ENCODE assay signal across 1 cellular context in genomic region chr10:30583778-30584415, GRCh38.
TF ChIP-seq lines count a peak whose summit lies in the region.

No MANE protein-coding gene starts in this region.

TF ChIP-seq in K562, 482 proteins besides CTCF, POLR2A, EP300 and RAD21 (continued from another document and continues in another):
- TF ChIP-seq ZNF592 (IDR thresholded peaks at IDR 0.05): peak; percentile 36
- no peak for TF ChIP-seq E2F1 (CRISPR knock-in tag; IDR thresholded peaks at IDR 0.05)
- TF ChIP-seq ARID3B (CRISPR knock-in tag; IDR thresholded peaks at IDR 0.05; ENCODE audit: borderline replicate concordance): no peak
- TF ChIP-seq THAP12 (CRISPR knock-in tag; IDR thresholded peaks at IDR 0.05): no peak
- TF ChIP-seq POLR2AphosphoS5 (IDR thresholded peaks at IDR 0.05; ENCODE audit: control insufficient read depth, insufficient read depth, low read depth, low read length): no peak
- peak; percentile 47; the same call in 1 of the 2 replicates for TF ChIP-seq PKNOX1 (IDR thresholded peaks at IDR 0.05)
- no peak for TF ChIP-seq SAFB2 (IDR thresholded peaks at IDR 0.05; ENCODE audit: borderline replicate concordance, low read depth, low read length, severe bottlenecking)
- no peak for TF ChIP-seq SP2 (IDR thresholded peaks at IDR 0.05; ENCODE audit: extremely low read depth, low read depth, low read length, poor library complexity, severe bottlenecking)
- no peak for TF ChIP-seq SIN3A (IDR thresholded peaks at IDR 0.05; ENCODE audit: borderline replicate concordance in 2 of 2, control insufficient read depth in 1 of 2, low read depth in 2 of 2, low read length in 2 of 2)
- TF ChIP-seq BRD9 (IDR thresholded peaks at IDR 0.05; ENCODE audit: low read depth, partially characterized antibody): no peak
- no peak for TF ChIP-seq ZNF830 (CRISPR knock-in tag; IDR thresholded peaks at IDR 0.05)
- TF ChIP-seq SMC3 (conservative IDR thresholded peaks at IDR 0.05; ENCODE audit: insufficient read depth, low read depth, low read length): no peak
- TF ChIP-seq MEIS2 (IDR thresholded peaks at IDR 0.05; ENCODE audit: partially characterized antibody): peak; percentile 15
- peak in 1 of 2 experiments; percentile 22 for TF ChIP-seq AFF1 (IDR thresholded peaks at IDR 0.05; ENCODE audit: low read depth in 1 of 2, partially characterized antibody in 2 of 2)
- 0 out of 2 replicates have a peak, but pooled peaks have one; percentile 18 for TF ChIP-seq TCF3 (CRISPR knock-in tag; IDR thresholded peaks at IDR 0.05)
- TF ChIP-seq PBX2 (CRISPR knock-in tag; IDR thresholded peaks at IDR 0.05; ENCODE audit: low read depth): no peak
- peak; percentile 17; the same call in 1 of the 2 replicates for TF ChIP-seq PBX2 (tag; conservative IDR thresholded peaks at IDR 0.05; ENCODE audit: low read depth)
- TF ChIP-seq THRAP3 (IDR thresholded peaks at IDR 0.05; ENCODE audit: borderline replicate concordance): no peak
- no peak for TF ChIP-seq HINFP (tag; conservative IDR thresholded peaks at IDR 0.05; ENCODE audit: low read depth)
- no peak; the same call in 1 of the 2 replicates for TF ChIP-seq ETV1 (tag; conservative IDR thresholded peaks at IDR 0.05; ENCODE audit: low read depth)
- TF ChIP-seq NFRKB (IDR thresholded peaks at IDR 0.05; ENCODE audit: low read depth): peak; percentile 54; the same call in 1 of the 2 replicates
- TF ChIP-seq SOX6 (IDR thresholded peaks at IDR 0.05): 0 out of 2 replicates have a peak, but pooled peaks have one; percentile 38
- 0 out of 2 replicates have a peak, but pooled peaks have one; percentile 20 for TF ChIP-seq TEAD4 (IDR thresholded peaks at IDR 0.05; ENCODE audit: low read length)
- no peak for TF ChIP-seq TEAD4 (CRISPR knock-in tag; IDR thresholded peaks at IDR 0.05; ENCODE audit: borderline replicate concordance)
- TF ChIP-seq ERF (CRISPR knock-in tag; IDR thresholded peaks at IDR 0.05): no peak
- peak; percentile 51; the same call in 1 of the 2 replicates for TF ChIP-seq TAF7 (tag; IDR thresholded peaks at IDR 0.05)
- TF ChIP-seq MCM7 (IDR thresholded peaks at IDR 0.05): no peak
- TF ChIP-seq GTF2A2 (tag; IDR thresholded peaks at IDR 0.05): no peak
- no peak for TF ChIP-seq REST (CRISPR knock-in tag; IDR thresholded peaks at IDR 0.05; ENCODE audit: low read depth)
- 0 out of 2 replicates have a peak, but pooled peaks have one; percentile 9 for TF ChIP-seq NFIC (IDR thresholded peaks at IDR 0.05)
- peak in 1 of 2 experiments; percentile 9; a peak in 1 of 4 replicates for TF ChIP-seq HDAC1 (IDR thresholded peaks at IDR 0.05)
- no peak for TF ChIP-seq SIRT6 (IDR thresholded peaks at IDR 0.05; ENCODE audit: low read depth, low read length)
